17 cellular contexts compared by ENCODE assay signal in the genomic region with DNA sequence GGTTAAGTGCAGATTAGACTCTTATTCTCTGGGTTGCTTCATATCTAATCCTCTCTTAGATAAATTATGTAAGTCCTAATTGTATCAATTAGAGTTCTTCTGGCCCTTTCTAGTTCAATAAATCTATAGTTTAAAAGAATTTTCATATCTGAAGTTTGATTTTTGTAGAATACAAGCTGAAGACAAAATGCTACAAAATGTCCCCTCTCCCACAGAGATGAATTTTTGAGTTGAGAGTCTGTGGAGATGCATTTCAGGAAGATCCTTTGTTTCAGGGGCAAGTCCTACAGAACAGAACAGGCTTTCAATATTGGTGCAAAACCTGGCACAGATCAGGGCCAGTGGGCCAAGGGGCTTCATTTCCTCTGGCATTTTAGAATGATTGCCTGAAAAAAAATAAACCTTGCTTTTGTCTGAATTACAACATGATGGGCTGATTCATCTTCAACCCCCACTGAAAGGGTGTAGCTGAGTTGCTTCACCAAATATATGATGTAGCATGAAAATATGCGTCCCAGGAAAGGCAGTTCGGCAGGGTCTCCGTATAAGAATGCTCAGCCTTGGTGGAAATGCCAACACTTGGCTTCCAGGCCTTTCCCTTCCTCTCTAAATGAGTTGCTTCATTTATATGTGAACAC. TPM values are rescaled to one million over a fixed set of nuclear protein-coding genes. Genes with fewer than 3 reads are reported as not detected.
DNase-seq lines count a peak whose midpoint lies in the region; ATAC-seq, FAIRE-seq and TF ChIP-seq lines count a peak whose summit lies in the region.
"Had no signal": no experiment of that assay in that cellular context is flagged by ENCODE, and none has a peak within 500 bp of the region (broad histone marks: within the 10 kb centered on the region; RNA-seq: fewer than 3 reads in every experiment).

No MANE protein-coding gene starts in this region.

- H3K27me3 ChIP-seq in mammary epithelial cell (ENCODE audit: insufficient read depth, low read length): no peaks in the 10 kb centered on the region
- H3K27me3 ChIP-seq: heart right ventricle, neutrophil, vagina had no signal

- H3K4me2 ChIP-seq in mammary epithelial cell (ENCODE audit: insufficient read depth, low read depth, low read length): peak overlapping the region; percentile 65

- whole genome bisulfite sequencing in mammary epithelial cell (ENCODE audit: low coverage, missing lambda C conversion rate): 0% methylated on average over 3 of the region's 3 CpGs

- no peaks in the 10 kb centered on the region for H3K36me3 ChIP-seq in mammary epithelial cell (ENCODE audit: insufficient read depth, low read length)
- H3K36me3 ChIP-seq: heart right ventricle, neutrophil, vagina had no signal

- no peaks in the 10 kb centered on the region for H3K9me3 ChIP-seq in mammary epithelial cell (replicated peaks; ENCODE audit: insufficient read depth, low read length)
- H3K9me3 ChIP-seq: heart right ventricle, neutrophil, vagina had no signal

- TF ChIP-seq POLR2A in GM12891 (IDR thresholded peaks at IDR 0.05; ENCODE audit: low read depth, low read length): no peak

- in situ Hi-C loops in mammary epithelial cell (cut with MboI; ENCODE audit: low sequenced_read_pairs in 2 of 2): no loop called here

- no TSS peak for BruUV-seq in mammary epithelial cell (replicated peaks; lab: Mats Ljungman, UMichigan)

- H3K79me2 ChIP-seq in mammary epithelial cell (ENCODE audit: insufficient read depth, low read length): no peaks in the 10 kb centered on the region

- dilution Hi-C loops in mammary epithelial cell (cut with HindIII; ENCODE audit: low sequenced_read_pairs): no loop called here

- peak overlapping the region; percentile 51 for H2AFZ ChIP-seq in mammary epithelial cell (ENCODE audit: low read depth, low read length)

- H3K9ac ChIP-seq in mammary epithelial cell (ENCODE audit: insufficient read depth, low read length): no peak overlapping the region

- H3K4me1 ChIP-seq in mammary epithelial cell (ENCODE audit: insufficient read depth, low read length): peaks cover 16% of the 10 kb centered on the region
- H3K4me1 ChIP-seq: heart right ventricle, vagina had no signal

- no peak for TF ChIP-seq CTCF in mammary epithelial cell (conservative IDR thresholded peaks at IDR 0.05 in 1 of 2, IDR thresholded peaks at IDR 0.05 in 1 of 2; ENCODE audit: extremely low read depth in 1 of 2, insufficient read depth in 1 of 2, low read depth in 1 of 2, low read length in 2 of 2)

- DNase-seq in AG08395 (ENCODE audit: low spot score): peak; percentile 90
- peak; percentile 82 for DNase-seq in LHCN-M2 (ENCODE audit: low read depth)
- DNase-seq in mammary epithelial cell: peak; percentile 71
- DNase-seq in kidney tubule cell (ENCODE audit: low spot score): peak; percentile 58
- no peak for DNase-seq in left lobe of liver (ENCODE audit: low spot score)
- no peak for DNase-seq in GM12891 (ENCODE audit: insufficient read length, low spot score)
- DNase-seq: activated naive CD4-positive, alpha-beta T cell treated with anti-CD3 and anti-CD28 coated beads, Interleukin-2, amount 10 ng/mL, durations not matched to agents 7 days and 5 days; cortex of kidney; heart right ventricle; NCI-H2227 treated with DMSO at 0.1 percent for 48 hours had no signal

- intact Hi-C loops in mammary epithelial cell (cut with micrococcal nuclease): no loop called here

- peak overlapping the region; percentile 60 for H3K27ac ChIP-seq in mammary epithelial cell (ENCODE audit: insufficient read depth, low read depth, low read length)
- H3K27ac ChIP-seq: C4-2B, heart right ventricle, neutrophil, vagina had no signal

- no peaks in the 10 kb centered on the region for H4K20me1 ChIP-seq in mammary epithelial cell (ENCODE audit: insufficient read depth, low read length)

- no peak overlapping the region for H3K4me3 ChIP-seq in mammary epithelial cell (replicated peaks in 1 of 3; ENCODE audit: insufficient read depth in 1 of 3, low read depth in 2 of 3, low read length in 3 of 3)
- H3K4me3 ChIP-seq: heart right ventricle, lung, vagina had no signal

- no peak for FAIRE-seq in GM12891 (lab: Jason Lieb, UNC)
- FAIRE-seq: G401.6 had no signal

- CTCF ChIA-PET in mammary epithelial cell (lab: Charles Lee; ENCODE audit: low non-redundant PET): no interaction called here

- no peak for ATAC-seq in HG02763 (IDR thresholded peaks at IDR 0.05; ENCODE audit: unreplicated experiment)
- ATAC-seq in left lobe of liver: no peak
- ATAC-seq in GM21723 (IDR thresholded peaks at IDR 0.05; ENCODE audit: unreplicated experiment): no peak
- ATAC-seq: heart right ventricle had no signal

TF ChIP-seq in GM12891, 5 proteins besides CTCF, POLR2A, EP300 and RAD21:
- no peak for TF ChIP-seq SPI1 (IDR thresholded peaks at IDR 0.05; ENCODE audit: low read depth, low read length)

RNA-seq across cellular contexts. Expression of gene IPO5, which starts 6.4 kb away (rescaled TPM):
- 204 and 212 TPM in 2 replicates for total RNA-seq in LHCN-M2 (2014; rRNA removed)
- polyA plus RNA-seq in LHCN-M2 (2012): 108 TPM
- total RNA-seq in mammary epithelial cell: 100 to 1,000 TPM; 157 to 175 TPM
- polyA plus RNA-seq in mammary epithelial cell: 90.0 TPM
- 201 TPM for polyA minus RNA-seq in mammary epithelial cell
- 44.8 TPM for total RNA-seq in left lobe of liver
- 87.7 TPM for polyA plus RNA-seq in GM12891 (2012; ENCODE audit: low read depth, missing spikeins)

Comparison
In these comparisons a context has a peak if more than half of its experiments do, and no peak if none do; other contexts are left out.
1. DNase-seq: peak in AG08395 (single experiment), LHCN-M2 (single experiment), mammary epithelial cell (single experiment) and kidney tubule cell (single experiment); none in left lobe of liver (single experiment) and GM12891 (single experiment).